Comparison of ENCODE assay signal across 1 cellular context in the genomic region with DNA sequence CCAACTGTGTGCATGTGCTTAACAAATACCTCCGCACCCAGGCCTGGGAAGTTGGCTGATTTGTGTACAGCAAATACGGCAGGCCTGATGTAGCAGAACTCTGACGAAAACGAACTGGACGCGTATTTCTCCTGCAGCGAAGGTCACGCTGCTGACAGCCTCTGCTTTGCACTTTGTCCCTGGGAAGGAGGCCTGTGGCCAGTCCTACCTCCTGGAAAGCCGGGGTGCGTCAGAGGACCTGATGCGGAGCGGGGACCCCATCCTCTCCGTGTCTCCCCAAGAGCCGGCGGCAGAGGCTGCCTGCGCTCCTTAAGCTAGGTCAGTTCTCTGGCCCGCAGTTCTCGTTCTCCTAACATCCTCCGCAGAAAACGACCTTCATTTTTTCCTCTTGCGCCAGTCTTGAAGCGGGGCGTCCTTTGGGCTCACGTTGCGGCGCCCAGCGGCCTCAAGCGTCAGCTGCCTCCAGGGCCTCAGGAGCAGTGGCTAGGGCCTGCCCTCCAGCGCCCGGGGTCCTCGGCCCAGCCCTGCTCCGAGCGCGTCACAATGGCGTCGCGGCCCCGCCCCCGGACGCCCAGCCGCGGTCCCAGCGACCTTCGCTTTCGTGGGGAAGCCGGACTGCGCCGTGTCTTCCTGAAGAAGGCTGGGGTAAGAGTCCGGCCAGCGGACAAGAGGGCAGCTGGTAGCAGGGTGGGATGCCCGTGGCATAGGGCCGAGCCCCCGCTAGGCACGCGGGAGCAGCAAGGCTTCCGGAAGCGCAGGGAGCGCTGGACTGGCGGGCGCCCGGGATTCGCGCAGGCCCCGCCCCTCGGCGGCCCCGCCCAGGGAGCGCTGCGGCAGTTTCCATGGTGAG.
TF ChIP-seq lines count a peak whose summit lies in the region.

Gene ZNF487, plus strand, starts transcription at position 821 of the 850 bp plus-strand sequence. CDS start 38,703 bp downstream, outside the sequence.

TF ChIP-seq in HepG2, 621 proteins besides CTCF, POLR2A, EP300 and RAD21 (continued from another document and continues in another):
- TF ChIP-seq, protein P1, sequence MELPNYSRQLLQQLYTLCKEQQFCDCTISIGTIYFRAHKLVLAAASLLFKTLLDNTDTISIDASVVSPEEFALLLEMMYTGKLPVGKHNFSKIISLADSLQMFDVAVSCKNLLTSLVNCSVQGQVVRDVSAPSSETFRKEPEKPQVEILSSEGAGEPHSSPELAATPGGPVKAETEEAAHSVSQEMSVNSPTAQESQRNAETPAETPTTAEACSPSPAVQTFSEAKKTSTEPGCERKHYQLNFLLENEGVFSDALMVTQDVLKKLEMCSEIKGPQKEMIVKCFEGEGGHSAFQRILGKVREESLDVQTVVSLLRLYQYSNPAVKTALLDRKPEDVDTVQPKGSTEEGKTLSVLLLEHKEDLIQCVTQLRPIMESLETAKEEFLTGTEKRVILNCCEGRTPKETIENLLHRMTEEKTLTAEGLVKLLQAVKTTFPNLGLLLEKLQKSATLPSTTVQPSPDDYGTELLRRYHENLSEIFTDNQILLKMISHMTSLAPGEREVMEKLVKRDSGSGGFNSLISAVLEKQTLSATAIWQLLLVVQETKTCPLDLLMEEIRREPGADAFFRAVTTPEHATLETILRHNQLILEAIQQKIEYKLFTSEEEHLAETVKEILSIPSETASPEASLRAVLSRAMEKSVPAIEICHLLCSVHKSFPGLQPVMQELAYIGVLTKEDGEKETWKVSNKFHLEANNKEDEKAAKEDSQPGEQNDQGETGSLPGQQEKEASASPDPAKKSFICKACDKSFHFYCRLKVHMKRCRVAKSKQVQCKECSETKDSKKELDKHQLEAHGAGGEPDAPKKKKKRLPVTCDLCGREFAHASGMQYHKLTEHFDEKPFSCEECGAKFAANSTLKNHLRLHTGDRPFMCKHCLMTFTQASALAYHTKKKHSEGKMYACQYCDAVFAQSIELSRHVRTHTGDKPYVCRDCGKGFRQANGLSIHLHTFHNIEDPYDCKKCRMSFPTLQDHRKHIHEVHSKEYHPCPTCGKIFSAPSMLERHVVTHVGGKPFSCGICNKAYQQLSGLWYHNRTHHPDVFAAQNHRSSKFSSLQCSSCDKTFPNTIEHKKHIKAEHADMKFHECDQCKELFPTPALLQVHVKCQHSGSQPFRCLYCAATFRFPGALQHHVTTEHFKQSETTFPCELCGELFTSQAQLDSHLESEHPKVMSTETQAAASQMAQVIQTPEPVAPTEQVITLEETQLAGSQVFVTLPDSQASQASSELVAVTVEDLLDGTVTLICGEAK (IDR thresholded peaks at IDR 0.05): no peak
- TF ChIP-seq, protein P1 (CRISPR knock-in tag; IDR thresholded peaks at IDR 0.05): peak; percentile 66
- TF ChIP-seq FIP1L1 (IDR thresholded peaks at IDR 0.05; ENCODE audit: borderline replicate concordance, insufficient read depth, low read depth, low read length): no peak
- 0 out of 4 replicates have a peak, but pooled peaks of 1 of the 2 experiments have one; percentile 3 for TF ChIP-seq NR2F1 (CRISPR knock-in tag; IDR thresholded peaks at IDR 0.05)
- 0 out of 2 replicates have a peak, but pooled peaks have one; percentile 30 for TF ChIP-seq ZBTB42 (CRISPR knock-in tag; IDR thresholded peaks at IDR 0.05)
- peak; percentile 94; the same call in 1 of the 2 replicates for TF ChIP-seq SAFB2 (CRISPR knock-in tag; IDR thresholded peaks at IDR 0.05; ENCODE audit: borderline replicate concordance, low read depth)
- TF ChIP-seq, protein P2, sequence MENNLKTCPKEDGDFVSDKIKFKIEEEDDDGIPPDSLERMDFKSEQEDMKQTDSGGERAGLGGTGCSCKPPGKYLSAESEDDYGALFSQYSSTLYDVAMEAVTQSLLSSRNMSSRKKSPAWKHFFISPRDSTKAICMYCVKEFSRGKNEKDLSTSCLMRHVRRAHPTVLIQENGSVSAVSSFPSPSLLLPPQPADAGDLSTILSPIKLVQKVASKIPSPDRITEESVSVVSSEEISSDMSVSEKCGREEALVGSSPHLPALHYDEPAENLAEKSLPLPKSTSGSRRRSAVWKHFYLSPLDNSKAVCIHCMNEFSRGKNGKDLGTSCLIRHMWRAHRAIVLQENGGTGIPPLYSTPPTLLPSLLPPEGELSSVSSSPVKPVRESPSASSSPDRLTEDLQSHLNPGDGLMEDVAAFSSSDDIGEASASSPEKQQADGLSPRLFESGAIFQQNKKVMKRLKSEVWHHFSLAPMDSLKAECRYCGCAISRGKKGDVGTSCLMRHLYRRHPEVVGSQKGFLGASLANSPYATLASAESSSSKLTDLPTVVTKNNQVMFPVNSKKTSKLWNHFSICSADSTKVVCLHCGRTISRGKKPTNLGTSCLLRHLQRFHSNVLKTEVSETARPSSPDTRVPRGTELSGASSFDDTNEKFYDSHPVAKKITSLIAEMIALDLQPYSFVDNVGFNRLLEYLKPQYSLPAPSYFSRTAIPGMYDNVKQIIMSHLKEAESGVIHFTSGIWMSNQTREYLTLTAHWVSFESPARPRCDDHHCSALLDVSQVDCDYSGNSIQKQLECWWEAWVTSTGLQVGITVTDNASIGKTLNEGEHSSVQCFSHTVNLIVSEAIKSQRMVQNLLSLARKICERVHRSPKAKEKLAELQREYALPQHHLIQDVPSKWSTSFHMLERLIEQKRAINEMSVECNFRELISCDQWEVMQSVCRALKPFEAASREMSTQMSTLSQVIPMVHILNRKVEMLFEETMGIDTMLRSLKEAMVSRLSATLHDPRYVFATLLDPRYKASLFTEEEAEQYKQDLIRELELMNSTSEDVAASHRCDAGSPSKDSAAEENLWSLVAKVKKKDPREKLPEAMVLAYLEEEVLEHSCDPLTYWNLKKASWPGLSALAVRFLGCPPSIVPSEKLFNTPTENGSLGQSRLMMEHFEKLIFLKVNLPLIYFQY (CRISPR knock-in tag; IDR thresholded peaks at IDR 0.05; ENCODE audit: borderline replicate concordance): 0 out of 2 replicates have a peak, but pooled peaks have one; percentile 26
- no peak for TF ChIP-seq RELA (CRISPR knock-in tag; IDR thresholded peaks at IDR 0.05)
- TF ChIP-seq ZNF639 (CRISPR knock-in tag; conservative IDR thresholded peaks at IDR 0.05): peak; percentile 13; the same call in 1 of the 2 replicates
- no peak for TF ChIP-seq JUNB (CRISPR knock-in tag; IDR thresholded peaks at IDR 0.05; ENCODE audit: borderline replicate concordance)
- TF ChIP-seq RARA (CRISPR knock-in tag; IDR thresholded peaks at IDR 0.05): no peak
- TF ChIP-seq HIC2 (CRISPR knock-in tag; IDR thresholded peaks at IDR 0.05; ENCODE audit: low read depth): peak; percentile 75
- no peak for TF ChIP-seq SMC3 (IDR thresholded peaks at IDR 0.05; ENCODE audit: low read length)
- TF ChIP-seq HNRNPLL (IDR thresholded peaks at IDR 0.05; ENCODE audit: low read depth, low read length, poor library complexity, severe bottlenecking): peak; percentile 94
- TF ChIP-seq GATAD1 (CRISPR knock-in tag; IDR thresholded peaks at IDR 0.05): peak; percentile 63
- TF ChIP-seq ZNF569 (CRISPR knock-in tag; IDR thresholded peaks at IDR 0.05; ENCODE audit: borderline replicate concordance): no peak
- TF ChIP-seq TBP (CRISPR knock-in tag; IDR thresholded peaks at IDR 0.05): no peak
- TF ChIP-seq AGO2 (optimal IDR thresholded peaks at IDR 0.05; ENCODE audit: low read depth, low read length): peak; percentile 86
- no peak for TF ChIP-seq TEF (CRISPR knock-in tag; IDR thresholded peaks at IDR 0.05)
- peak; percentile 42; the same call in 1 of the 2 replicates for TF ChIP-seq STAG1 (CRISPR knock-in tag; IDR thresholded peaks at IDR 0.05)
- no peak for TF ChIP-seq XBP1 (CRISPR knock-in tag; IDR thresholded peaks at IDR 0.05)
- TF ChIP-seq KDM5A (IDR thresholded peaks at IDR 0.05; ENCODE audit: borderline replicate concordance, low read length): 0 out of 2 replicates have a peak, but pooled peaks have one; percentile 42
- no peak for TF ChIP-seq ZFP37 (CRISPR knock-in tag; IDR thresholded peaks at IDR 0.05; ENCODE audit: borderline replicate concordance)
- peak; percentile 99 for TF ChIP-seq RBFOX2 (IDR thresholded peaks at IDR 0.05; ENCODE audit: low read depth, low read length)
- no peak for TF ChIP-seq SETDB1 (CRISPR knock-in tag; IDR thresholded peaks at IDR 0.05; ENCODE audit: borderline replicate concordance)
- TF ChIP-seq TRIM24 (CRISPR knock-in tag; IDR thresholded peaks at IDR 0.05): no peak
- TF ChIP-seq ZNF724P (CRISPR knock-in tag; IDR thresholded peaks at IDR 0.05; ENCODE audit: borderline replicate concordance): peak; percentile 92
- peak; percentile 66; the same call in 1 of the 2 replicates for TF ChIP-seq ZNF230 (CRISPR knock-in tag; IDR thresholded peaks at IDR 0.05)
- TF ChIP-seq, protein P3, sequence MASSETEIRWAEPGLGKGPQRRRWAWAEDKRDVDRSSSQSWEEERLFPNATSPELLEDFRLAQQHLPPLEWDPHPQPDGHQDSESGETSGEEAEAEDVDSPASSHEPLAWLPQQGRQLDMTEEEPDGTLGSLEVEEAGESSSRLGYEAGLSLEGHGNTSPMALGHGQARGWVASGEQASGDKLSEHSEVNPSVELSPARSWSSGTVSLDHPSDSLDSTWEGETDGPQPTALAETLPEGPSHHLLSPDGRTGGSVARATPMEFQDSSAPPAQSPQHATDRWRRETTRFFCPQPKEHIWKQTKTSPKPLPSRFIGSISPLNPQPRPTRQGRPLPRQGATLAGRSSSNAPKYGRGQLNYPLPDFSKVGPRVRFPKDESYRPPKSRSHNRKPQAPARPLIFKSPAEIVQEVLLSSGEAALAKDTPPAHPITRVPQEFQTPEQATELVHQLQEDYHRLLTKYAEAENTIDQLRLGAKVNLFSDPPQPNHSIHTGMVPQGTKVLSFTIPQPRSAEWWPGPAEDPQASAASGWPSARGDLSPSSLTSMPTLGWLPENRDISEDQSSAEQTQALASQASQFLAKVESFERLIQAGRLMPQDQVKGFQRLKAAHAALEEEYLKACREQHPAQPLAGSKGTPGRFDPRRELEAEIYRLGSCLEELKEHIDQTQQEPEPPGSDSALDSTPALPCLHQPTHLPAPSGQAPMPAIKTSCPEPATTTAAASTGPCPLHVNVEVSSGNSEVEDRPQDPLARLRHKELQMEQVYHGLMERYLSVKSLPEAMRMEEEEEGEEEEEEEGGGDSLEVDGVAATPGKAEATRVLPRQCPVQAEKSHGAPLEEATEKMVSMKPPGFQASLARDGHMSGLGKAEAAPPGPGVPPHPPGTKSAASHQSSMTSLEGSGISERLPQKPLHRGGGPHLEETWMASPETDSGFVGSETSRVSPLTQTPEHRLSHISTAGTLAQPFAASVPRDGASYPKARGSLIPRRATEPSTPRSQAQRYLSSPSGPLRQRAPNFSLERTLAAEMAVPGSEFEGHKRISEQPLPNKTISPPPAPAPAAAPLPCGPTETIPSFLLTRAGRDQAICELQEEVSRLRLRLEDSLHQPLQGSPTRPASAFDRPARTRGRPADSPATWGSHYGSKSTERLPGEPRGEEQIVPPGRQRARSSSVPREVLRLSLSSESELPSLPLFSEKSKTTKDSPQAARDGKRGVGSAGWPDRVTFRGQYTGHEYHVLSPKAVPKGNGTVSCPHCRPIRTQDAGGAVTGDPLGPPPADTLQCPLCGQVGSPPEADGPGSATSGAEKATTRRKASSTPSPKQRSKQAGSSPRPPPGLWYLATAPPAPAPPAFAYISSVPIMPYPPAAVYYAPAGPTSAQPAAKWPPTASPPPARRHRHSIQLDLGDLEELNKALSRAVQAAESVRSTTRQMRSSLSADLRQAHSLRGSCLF (CRISPR knock-in tag; IDR thresholded peaks at IDR 0.05; ENCODE audit: borderline replicate concordance): no peak
- no peak for TF ChIP-seq TEAD2 (CRISPR knock-in tag; IDR thresholded peaks at IDR 0.05)
- peak; percentile 89 for TF ChIP-seq YY1 (IDR thresholded peaks at IDR 0.05; ENCODE audit: insufficient read depth, insufficient replicate concordance, low read depth, low read length)
